16 cellular contexts compared by ENCODE assay signal in the genomic region with DNA sequence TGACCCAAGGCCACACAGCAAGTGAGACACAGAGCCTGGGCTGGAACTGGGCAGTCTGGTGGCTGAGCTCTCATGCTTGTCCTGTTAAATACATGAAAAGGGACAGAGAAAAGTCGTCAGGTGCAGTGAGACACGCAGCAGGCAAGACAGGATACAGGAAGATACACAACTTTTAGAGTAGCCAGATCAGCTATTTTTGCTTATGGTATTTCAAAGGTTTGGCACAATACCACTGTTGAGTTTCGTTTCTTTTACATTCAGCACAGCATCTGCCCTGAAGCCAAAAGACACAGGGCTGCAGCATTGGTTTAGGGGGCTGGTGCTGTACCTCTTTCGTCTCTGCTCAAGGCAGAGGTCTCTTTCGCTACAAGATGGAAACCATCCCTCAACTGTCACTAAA. TPM values are rescaled to one million over a fixed set of nuclear protein-coding genes. Genes with fewer than 3 reads are reported as not detected.
DNase-seq lines count a peak whose midpoint lies in the region; ATAC-seq and TF ChIP-seq lines count a peak whose summit lies in the region.
"Had no signal": no experiment of that assay in that cellular context is flagged by ENCODE, and none has a peak within 500 bp of the region (broad histone marks: within the 10 kb centered on the region; RNA-seq: fewer than 3 reads in every experiment).

No MANE protein-coding gene starts in this region.

- H3K4me3 Mint-ChIP-seq in type B pancreatic cell = no peak overlapping the region
- H3K4me3 Mint-ChIP-seq: CD8-positive, alpha-beta T cell had no signal

- H4K20me1 ChIP-seq in MM.1S (ENCODE audit: insufficient read depth, low read length) (no peaks in the 10 kb centered on the region), hepatocyte (ENCODE audit: insufficient read depth, poor library complexity, severe bottlenecking) (no peaks in the 10 kb centered on the region)

- peak overlapping the region; percentile 75 for H3K4me2 ChIP-seq in MM.1S (ENCODE audit: low read depth, low read length)
- H3K4me2 ChIP-seq in hepatocyte = no peak overlapping the region

- peaks cover 4% of the 10 kb centered on the region for H3K9me3 Mint-ChIP-seq in type B pancreatic cell
- H3K9me3 Mint-ChIP-seq: CD8-positive, alpha-beta T cell had no signal

- H3F3A ChIP-seq in MM.1S (ENCODE audit: insufficient read depth, low read length) = peaks cover 10% of the 10 kb centered on the region

- H3K36me3 Mint-ChIP-seq in type B pancreatic cell = peaks cover 39% of the 10 kb centered on the region

- no peak overlapping the region for H3K27ac Mint-ChIP-seq in type B pancreatic cell
- H3K27ac Mint-ChIP-seq: CD8-positive, alpha-beta T cell had no signal

- H3K9me3 ChIP-seq in MM.1S (replicated peaks; ENCODE audit: insufficient read depth, low read length) = no peaks in the 10 kb centered on the region
- no peaks in the 10 kb centered on the region for H3K9me3 ChIP-seq in hepatocyte (ENCODE audit: low read depth)
- H3K9me3 ChIP-seq in skeletal muscle tissue (ENCODE audit: control insufficient read depth in 3 of 3, low read length in 3 of 3) = no peaks in the 10 kb centered on the region
- H3K9me3 ChIP-seq: BE2C, Peyer's patch had no signal

- no peak for ATAC-seq in GM21526 (IDR thresholded peaks at IDR 0.05; ENCODE audit: low FRiP score, unreplicated experiment)
- ATAC-seq: CD8-positive, alpha-beta T cell had no signal

- peak overlapping the region; percentile 69; the same call in 1 of the 2 replicates for H3K27ac ChIP-seq in MM.1S (ENCODE audit: low read length)
- peak overlapping the region; percentile 20 for H3K27ac ChIP-seq in hepatocyte
- H3K27ac ChIP-seq in skeletal muscle tissue (ENCODE audit: low read depth, low read length) = peak overlapping the region; percentile 74

- H3K4me3 ChIP-seq in GM12865 (ENCODE audit: low read depth, low read length) (no peak overlapping the region), MM.1S (ENCODE audit: low read length) (no peak overlapping the region), hepatocyte (no peak overlapping the region), skeletal muscle tissue (ENCODE audit: low read length in 3 of 3) (no peak overlapping the region)
- H3K4me3 ChIP-seq: Peyer's patch had no signal

- 92% methylated on average over 5 of the region's 5 CpGs for WGBS in hepatocyte (ENCODE audit: low lambda C conversion rate, missing lambda C conversion rate)

- DNase-seq in GM12865 (ENCODE audit: low read depth) (peak; percentile 12), MM.1S (peak; percentile 92), hepatocyte (ENCODE audit: low spot score) (no peak), type B pancreatic cell (ENCODE audit: extremely low spot score, unreplicated experiment) (no peak)
- no peak for DNase-seq in NK-92 treated with Interleukin-12 subunit alpha and Interleukin-12 subunit beta, amount 100 ng/mL, for 24 hours (lab: John Stamatoyannopoulos, UW)
- DNase-seq: BE2C; CD8-positive, alpha-beta T cell; NCI-H1417; NCI-H1930; NCI-H2171; NCI-H446 treated with DMSO at 0.1 percent for 48 hours; NCI-H748 treated with DMSO at 0.1 percent for 48 hours; Peyer's patch; SIG-M5 had no signal

- H2AFZ ChIP-seq in MM.1S (ENCODE audit: low read length) (peak overlapping the region; percentile 43; the same call in 1 of the 2 replicates), hepatocyte (no peak overlapping the region)

- no peaks in the 10 kb centered on the region for H3K27me3 Mint-ChIP-seq in type B pancreatic cell

- peaks cover 35% of the 10 kb centered on the region for H3K4me1 ChIP-seq in MM.1S (ENCODE audit: low read length)
- H3K4me1 ChIP-seq in hepatocyte (ENCODE audit: insufficient read depth) = peaks cover 6% of the 10 kb centered on the region
- peaks cover 76 to 90% (median 85%) of the 10 kb centered on the region in 3 donors for H3K4me1 ChIP-seq in skeletal muscle tissue (ENCODE audit: control insufficient read depth in 3 of 3, insufficient read depth in 3 of 3, low read length in 3 of 3)
- H3K4me1 ChIP-seq: BE2C had no signal

- no peaks in the 10 kb centered on the region for H3K36me3 ChIP-seq in MM.1S (replicated peaks; ENCODE audit: insufficient read depth, low read length)
- no peaks in the 10 kb centered on the region for H3K36me3 ChIP-seq in hepatocyte (replicated peaks; ENCODE audit: insufficient read depth, low read depth)
- peaks cover 21 to 25% (median 21%) of the 10 kb centered on the region in 3 donors for H3K36me3 ChIP-seq in skeletal muscle tissue (ENCODE audit: control insufficient read depth in 3 of 3, insufficient read depth in 3 of 3, low read length in 3 of 3)

- no peak for TF ChIP-seq CTCF in GM12865 (IDR thresholded peaks at IDR 0.05; ENCODE audit: insufficient read depth, low read depth, low read length, missing control alignments)
- no peak for TF ChIP-seq CTCF in MM.1S (IDR thresholded peaks at IDR 0.05; ENCODE audit: low read length)
- no peak for TF ChIP-seq CTCF in hepatocyte (IDR thresholded peaks at IDR 0.05; ENCODE audit: poor library complexity)
- TF ChIP-seq CTCF in type B pancreatic cell (conservative IDR thresholded peaks at IDR 0.05) = no peak

- H3K9ac ChIP-seq in MM.1S (ENCODE audit: low read length) = 0 out of 2 replicates have a peak overlapping the region, but pooled peaks have one; percentile 4
- H3K9ac ChIP-seq in skeletal muscle tissue (ENCODE audit: low read depth in 1 of 3, low read length in 3 of 3) = no peak overlapping the region

- no peaks in the 10 kb centered on the region for H3K9me2 ChIP-seq in MM.1S (replicated peaks; ENCODE audit: insufficient read depth, low read length)
- no peaks in the 10 kb centered on the region for H3K9me2 ChIP-seq in hepatocyte (replicated peaks; ENCODE audit: insufficient read depth)

- H3K79me2 ChIP-seq in MM.1S (ENCODE audit: low read length) = no peaks in the 10 kb centered on the region
- peaks cover 3% of the 10 kb centered on the region for H3K79me2 ChIP-seq in hepatocyte

- no peaks in the 10 kb centered on the region for H3K27me3 ChIP-seq in MM.1S (replicated peaks; ENCODE audit: insufficient read depth, low read length)
- no peaks in the 10 kb centered on the region for H3K27me3 ChIP-seq in hepatocyte
- H3K27me3 ChIP-seq in skeletal muscle tissue (ENCODE audit: control insufficient read depth in 3 of 3, insufficient read depth in 3 of 3, low read length in 3 of 3) = no peaks in the 10 kb centered on the region
- H3K27me3 ChIP-seq: BE2C, Peyer's patch had no signal

- H3K4me1 Mint-ChIP-seq in type B pancreatic cell (ENCODE audit: unreplicated experiment) = peaks cover 8% of the 10 kb centered on the region

RNA-seq across cellular contexts. Expression of a gene that starts 14.0 kb away (rescaled TPM):
- total RNA-seq in hepatocyte (17.9 and 19.7 TPM in 2 replicates), skeletal muscle tissue (66.3 TPM), type B pancreatic cell (ENCODE audit: low replicate concordance) (19.9 and 21.9 TPM in 2 replicates)
- polyA plus RNA-seq in hepatocyte = 18.8 and 22.3 TPM in 2 replicates

RNA-seq across cellular contexts. Expression of a gene that starts 47.5 kb away (rescaled TPM):
- total RNA-seq in hepatocyte = 16.3 and 19.6 TPM in 2 replicates
- 13.5 and 16.9 TPM in 2 replicates for polyA plus RNA-seq in hepatocyte
- 13.0 TPM for total RNA-seq in skeletal muscle tissue
- total RNA-seq in type B pancreatic cell (ENCODE audit: low replicate concordance) = 23.5 and 25.8 TPM in 2 replicates

RNA-seq across cellular contexts. Expression of a gene that starts 55.3 kb away (rescaled TPM):
- total RNA-seq in hepatocyte (17.7 and 18.3 TPM in 2 replicates), skeletal muscle tissue (7.3 TPM), type B pancreatic cell (ENCODE audit: low replicate concordance) (15.5 and 17.5 TPM in 2 replicates)
- polyA plus RNA-seq in hepatocyte = 10.4 and 11.0 TPM in 2 replicates

Comparison
In these comparisons a context has a peak if more than half of its experiments do, and no peak if none do; other contexts are left out.
1. DNase-seq: peak in GM12865 (single experiment) and MM.1S (single experiment); none in hepatocyte (single experiment), NK-92 treated with Interleukin-12 subunit alpha and Interleukin-12 subunit beta, amount 100 ng/mL, for 24 hours (single experiment) and type B pancreatic cell (single experiment).
2. H3K27ac ChIP-seq: peak in every context shown above with its lines; median percentile 74 in skeletal muscle tissue; 69 in MM.1S; 20 in hepatocyte.